18 cellular contexts compared by ENCODE assay signal in genomic region chr11:96969251-96969650, GRCh38.
"Had no signal": no experiment of that assay in that cellular context is flagged by ENCODE, and none has a peak within 500 bp of the region (broad histone marks: within the 10 kb centered on the region; RNA-seq: fewer than 3 reads in every experiment).

No MANE protein-coding gene starts in this region.

- H3K4me1 ChIP-seq: esophagus muscularis mucosa, heart right ventricle, pancreas, thyroid gland, uterus had no signal

- H3K4me3 ChIP-seq: dorsolateral prefrontal cortex, esophagus muscularis mucosa, heart right ventricle, pancreas, thyroid gland, uterus had no signal

- DNase-seq: activated CD4-positive, alpha-beta T cell treated with anti-CD3 and anti-CD28 coated beads, Interleukin-2, amount 50 U/mL, for 48 hours; activated CD4-positive, CD25-positive, alpha-beta regulatory T cell treated with anti-CD3 and anti-CD28 coated beads, Interleukin-2, amount 50 U/mL, for 72 hours; activated CD8-positive, alpha-beta memory T cell treated with anti-CD3 and anti-CD28 coated beads, Interleukin-2, amount 10 ng/mL, durations not matched to agents 7 days and 5 days; activated effector memory CD4-positive, alpha-beta T cell treated with Interleukin-2 at 50 U/mL for 16 hours; activated T-cell treated with anti-CD3 and anti-CD28 coated beads, Interleukin-2, amount 50 U/mL, for 24 hours; amniotic stem cell; brain microvascular endothelial cell; dorsolateral prefrontal cortex; foreskin melanocyte; heart right ventricle; kidney; left ventricle myocardium superior; pancreas; retina; small intestine; thyroid gland; uterus had no signal

- H3K27me3 ChIP-seq: brain microvascular endothelial cell, dorsolateral prefrontal cortex, esophagus muscularis mucosa, heart right ventricle, pancreas, thyroid gland, uterus had no signal

- H3K9me3 ChIP-seq: esophagus muscularis mucosa, heart right ventricle, pancreas, thyroid gland, uterus had no signal

- H3K36me3 ChIP-seq: brain microvascular endothelial cell, esophagus muscularis mucosa, heart right ventricle, pancreas, thyroid gland, uterus had no signal

- H3K27ac ChIP-seq: brain microvascular endothelial cell, dorsolateral prefrontal cortex, esophagus muscularis mucosa, heart right ventricle, pancreas, thyroid gland, uterus had no signal
